ENCODE assay signal across 16 cellular contexts in the genomic region with DNA sequence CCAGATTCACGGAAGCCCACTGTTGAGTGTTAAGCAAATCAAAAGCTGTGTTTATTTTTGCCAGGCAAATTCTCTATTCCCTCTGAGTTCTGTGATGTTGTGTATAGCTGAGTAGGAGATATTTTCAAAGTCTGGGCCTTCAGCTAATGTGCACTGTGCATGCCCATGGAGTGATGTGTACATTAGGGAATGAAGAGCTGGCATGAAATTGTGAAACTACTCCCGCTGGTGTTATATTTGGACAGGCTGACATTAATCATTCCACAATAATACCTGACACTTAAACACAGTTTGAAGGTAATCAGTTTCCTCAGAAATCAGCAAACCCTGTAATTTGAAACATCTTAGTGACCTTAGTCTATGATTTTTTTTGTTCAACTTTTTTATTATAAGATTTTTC.
"Had no signal": no experiment of that assay in that cellular context is flagged by ENCODE, and none has a peak within 500 bp of the region (broad histone marks: within the 10 kb centered on the region; RNA-seq: fewer than 3 reads in every experiment).

No MANE protein-coding gene starts in this region.

- H3K36me3 Mint-ChIP-seq: activated naive CD4-positive, alpha-beta T cell treated with anti-CD3 and anti-CD28 coated beads, Interleukin-2, amount 10 ng/mL, durations not matched to agents 7 days and 5 days had no signal

- H3K4me3 Mint-ChIP-seq: activated CD4-positive, alpha-beta T cell treated with anti-CD3 and anti-CD28 coated beads, Interleukin-2, amount 10 ng/mL, durations not matched to agents 7 days and 5 days; activated naive CD4-positive, alpha-beta T cell treated with anti-CD3 and anti-CD28 coated beads, Interleukin-2, amount 10 ng/mL, durations not matched to agents 7 days and 5 days; neural crest cell had no signal

- DNase-seq: activated CD4-positive, alpha-beta T cell treated with anti-CD3 and anti-CD28 coated beads, Interleukin-2, amount 10 ng/mL, durations not matched to agents 7 days and 5 days; activated CD4-positive, CD25-positive, alpha-beta regulatory T cell; activated naive CD4-positive, alpha-beta T cell treated with anti-CD3 and anti-CD28 coated beads, Interleukin-2, amount 10 ng/mL, durations not matched to agents 7 days and 5 days; amniotic stem cell; brain microvascular endothelial cell; effector CD4-positive, alpha-beta T cell; heart left ventricle; islet precursor cell; left lung; sigmoid colon; stimulated activated CD4-positive, alpha-beta T cell treated with anti-CD3 and anti-CD28 coated beads, Interleukin-2, amount 100 ng/mL, for 48 hours; stimulated activated naive CD8-positive, alpha-beta T cell treated with anti-CD3 and anti-CD28 coated beads, Interleukin-15, Interleukin-2, amounts not matched to agents 100 U/mL and 50 U/mL, for 24 hours; T-helper 2 cell; upper lobe of right lung had no signal

- H3K9me3 Mint-ChIP-seq: activated CD4-positive, alpha-beta T cell treated with anti-CD3 and anti-CD28 coated beads, Interleukin-2, amount 10 ng/mL, durations not matched to agents 7 days and 5 days; activated naive CD4-positive, alpha-beta T cell treated with anti-CD3 and anti-CD28 coated beads, Interleukin-2, amount 10 ng/mL, durations not matched to agents 7 days and 5 days; activated T-helper 2 cell treated with anti-CD3 and anti-CD28 coated beads, Interferon-gamma antibody, Interleukin-2, Interleukin-4, amounts not matched to agents 10 μg/mL and 5 μg/mL and 100 μg/mL, durations not matched to agents 14 hours and 24 hours and 36 hours; neural crest cell had no signal

- H3K4me1 Mint-ChIP-seq: activated CD4-positive, alpha-beta T cell treated with anti-CD3 and anti-CD28 coated beads, Interleukin-2, amount 10 ng/mL, durations not matched to agents 7 days and 5 days; activated naive CD4-positive, alpha-beta T cell treated with anti-CD3 and anti-CD28 coated beads, Interleukin-2, amount 10 ng/mL, durations not matched to agents 7 days and 5 days; neural crest cell had no signal

- H3K4me3 ChIP-seq: heart left ventricle, left lung, sigmoid colon, upper lobe of right lung had no signal

- H3K27ac Mint-ChIP-seq: activated CD4-positive, alpha-beta T cell treated with anti-CD3 and anti-CD28 coated beads, Interleukin-2, amount 10 ng/mL, durations not matched to agents 7 days and 5 days; activated naive CD4-positive, alpha-beta T cell treated with anti-CD3 and anti-CD28 coated beads, Interleukin-2, amount 10 ng/mL, durations not matched to agents 7 days and 5 days; activated T-helper 2 cell treated with anti-CD3 and anti-CD28 coated beads, Interferon-gamma antibody, Interleukin-2, Interleukin-4, amounts not matched to agents 10 μg/mL and 5 μg/mL and 100 μg/mL, durations not matched to agents 14 hours and 24 hours and 36 hours had no signal
